6 cellular contexts compared by ENCODE assay signal in genomic region chr21:44558329-44558675, GRCh38. TPM values are rescaled to one million over a fixed set of nuclear protein-coding genes. Genes with fewer than 3 reads are reported as not detected.
"Had no signal": no experiment of that assay in that cellular context is flagged by ENCODE, and none has a peak within 500 bp of the region (broad histone marks: within the 10 kb centered on the region; RNA-seq: fewer than 3 reads in every experiment).

No MANE protein-coding gene starts in this region.

RNA-seq across cellular contexts. Expression of gene KRTAP10-3, which starts 0.3 kb away (rescaled TPM):
- total RNA-seq: GM23248, H9, HepG2, HFFc6, HT1080 had no signal
- polyA plus RNA-seq: GM23248, HepG2, IgD-negative memory B cell had no signal

RNA-seq across cellular contexts. Expression of gene KRTAP10-2, which starts 7.0 kb away (rescaled TPM):
- total RNA-seq: GM23248, H9, HepG2, HFFc6, HT1080 had no signal
- polyA plus RNA-seq: GM23248, HepG2, IgD-negative memory B cell had no signal

RNA-seq across cellular contexts. Expression of gene KRTAP10-4, which starts 15.2 kb away (rescaled TPM):
- total RNA-seq: GM23248, H9, HepG2, HFFc6, HT1080 had no signal
- polyA plus RNA-seq: GM23248, HepG2, IgD-negative memory B cell had no signal

RNA-seq across cellular contexts. Expression of gene KRTAP10-1, which starts 18.3 kb away (rescaled TPM):
- total RNA-seq: GM23248, H9, HepG2, HFFc6, HT1080 had no signal
- polyA plus RNA-seq: GM23248, HepG2, IgD-negative memory B cell had no signal

RNA-seq across cellular contexts. Expression of gene KRTAP10-5, which starts 22.1 kb away (rescaled TPM):
- total RNA-seq: GM23248, H9, HepG2, HFFc6, HT1080 had no signal
- polyA plus RNA-seq: GM23248, HepG2, IgD-negative memory B cell had no signal
